8 cellular contexts compared by ENCODE assay signal in the genomic region with DNA sequence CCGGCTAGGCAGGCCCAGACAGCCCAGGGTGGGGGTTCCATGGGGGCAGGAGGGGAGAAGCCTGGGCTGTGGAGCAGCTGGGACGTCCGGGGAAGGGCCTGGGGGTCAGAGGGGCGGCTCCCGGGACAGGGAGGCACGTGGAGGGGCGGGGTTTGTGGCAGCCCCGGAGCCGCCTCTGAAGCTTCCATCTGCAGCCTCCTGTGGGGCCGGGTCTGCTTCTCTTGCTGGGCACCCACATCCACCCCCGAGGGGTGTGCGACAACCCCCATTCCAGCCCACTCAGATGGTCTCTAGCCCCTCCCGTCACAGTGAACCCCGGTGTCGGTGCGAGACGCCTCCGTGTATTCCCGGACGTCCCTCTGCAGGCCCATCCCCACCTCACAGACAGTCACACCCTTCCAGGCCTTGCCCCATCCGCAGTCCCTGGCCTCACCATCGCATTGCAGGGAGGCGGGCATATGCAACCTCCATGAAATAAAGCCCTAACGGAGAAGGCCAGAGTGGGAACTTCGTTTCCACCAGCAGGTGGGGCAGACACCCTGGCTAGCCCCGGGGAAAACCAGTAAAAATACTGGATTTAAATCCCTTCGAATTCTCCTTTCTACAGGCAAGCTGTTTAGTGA. TPM values are rescaled to one million over a fixed set of nuclear protein-coding genes. Genes with fewer than 3 reads are reported as not detected.
DNase-seq lines count a peak whose midpoint lies in the region; ATAC-seq, FAIRE-seq and TF ChIP-seq lines count a peak whose summit lies in the region.
"Not testable (repeated sequence)": the region's sequence is repeated elsewhere in the genome, so short reads cannot be mapped to it uniquely, and the experiment has no call there.

No MANE protein-coding gene starts in this region.

- H3K36me3 Mint-ChIP-seq in activated CD8-positive, alpha-beta T cell treated with anti-CD3 and anti-CD28 coated beads, Interleukin-2, amount 10 ng/mL, durations not matched to agents 7 days and 5 days (ENCODE audit: low read depth): not testable (repeated sequence)

- POLR2A ChIA-PET in activated CD8-positive, alpha-beta T cell treated with anti-CD3 and anti-CD28 coated beads, Interleukin-2, amount 10 ng/mL, durations not matched to agents 7 days and 5 days (lab: Charles Lee): not testable (repeated sequence)

- not testable (repeated sequence) for TF ChIP-seq POLR2A in GM18505 (IDR thresholded peaks at IDR 0.05; ENCODE audit: borderline replicate concordance, extremely low read depth, insufficient read depth, insufficient read length)

- not testable (repeated sequence) for DNase-seq in activated CD8-positive, alpha-beta T cell treated with anti-CD3 and anti-CD28 coated beads, Interleukin-2, amount 10 ng/mL, durations not matched to agents 7 days and 5 days; left lobe of liver (ENCODE audit: low spot score); urothelium cell line (ENCODE audit: low spot score)

- FAIRE-seq in urothelium cell line (lab: Jason Lieb, UNC): peak; percentile 35

- H3K27me3 Mint-ChIP-seq in activated CD8-positive, alpha-beta T cell treated with anti-CD3 and anti-CD28 coated beads, Interleukin-2, amount 10 ng/mL, durations not matched to agents 7 days and 5 days (ENCODE audit: low read depth): not testable (repeated sequence)

- H3K4me1 Mint-ChIP-seq in activated CD8-positive, alpha-beta T cell treated with anti-CD3 and anti-CD28 coated beads, Interleukin-2, amount 10 ng/mL, durations not matched to agents 7 days and 5 days (ENCODE audit: low read depth): not testable (repeated sequence)

- ATAC-seq in GM18505 (IDR thresholded peaks at IDR 0.05; ENCODE audit: unreplicated experiment) (peak; percentile 56), GM19397 (IDR thresholded peaks at IDR 0.05; ENCODE audit: unreplicated experiment) (peak; percentile 61), GM21825 (IDR thresholded peaks at IDR 0.05; ENCODE audit: unreplicated experiment) (peak; percentile 55), HG03064 (IDR thresholded peaks at IDR 0.05; ENCODE audit: low read depth, unreplicated experiment) (peak; percentile 44), HG03571 (IDR thresholded peaks at IDR 0.05; ENCODE audit: unreplicated experiment) (peak; percentile 49), left lobe of liver (peak; percentile 78)
- ATAC-seq in activated CD8-positive, alpha-beta T cell treated with anti-CD3 and anti-CD28 coated beads, Interleukin-2, amount 10 ng/mL, durations not matched to agents 7 days and 5 days: peak; percentile 47

- not testable (repeated sequence) for H3K9me3 Mint-ChIP-seq in activated CD8-positive, alpha-beta T cell treated with anti-CD3 and anti-CD28 coated beads, Interleukin-2, amount 10 ng/mL, durations not matched to agents 7 days and 5 days (ENCODE audit: insufficient read depth)

- H3K27ac Mint-ChIP-seq in activated CD8-positive, alpha-beta T cell treated with anti-CD3 and anti-CD28 coated beads, Interleukin-2, amount 10 ng/mL, durations not matched to agents 7 days and 5 days: not testable (repeated sequence)

- CTCF ChIA-PET in activated CD8-positive, alpha-beta T cell treated with anti-CD3 and anti-CD28 coated beads, Interleukin-2, amount 10 ng/mL, durations not matched to agents 7 days and 5 days (lab: Charles Lee): not testable (repeated sequence)

- H3K4me3 Mint-ChIP-seq in activated CD8-positive, alpha-beta T cell treated with anti-CD3 and anti-CD28 coated beads, Interleukin-2, amount 10 ng/mL, durations not matched to agents 7 days and 5 days: not testable (repeated sequence)

RNA-seq across cellular contexts. Expression of a gene that starts 33.8 kb away (rescaled TPM):
- total RNA-seq in activated CD8-positive, alpha-beta T cell treated with anti-CD3 and anti-CD28 coated beads, Interleukin-2, amount 10 ng/mL, durations not matched to agents 7 days and 5 days: 1 to 10 TPM; 8.6 to 9.2 TPM
- 4.4 TPM for total RNA-seq in left lobe of liver
